ENCODE assay signal across 9 cellular contexts in genomic region chr6:125197795-125198269, GRCh38. TPM values are rescaled to one million over a fixed set of nuclear protein-coding genes. Genes with fewer than 3 reads are reported as not detected.
DNase-seq lines count a peak whose midpoint lies in the region; ATAC-seq and TF ChIP-seq lines count a peak whose summit lies in the region.
"Had no signal": no experiment of that assay in that cellular context is flagged by ENCODE, and none has a peak within 500 bp of the region (broad histone marks: within the 10 kb centered on the region; RNA-seq: fewer than 3 reads in every experiment).

No MANE protein-coding gene starts in this region.

- H3K27me3 Mint-ChIP-seq in activated naive CD8-positive, alpha-beta T cell treated with anti-CD3 and anti-CD28 coated beads, Interleukin-2, amount 50 U/mL, for 24 hours, result no peaks in the 10 kb centered on the region
- H3K27me3 Mint-ChIP-seq in T-helper 17 cell, result peaks cover 21% of the 10 kb centered on the region

- H3K27ac Mint-ChIP-seq in activated naive CD8-positive, alpha-beta T cell treated with anti-CD3 and anti-CD28 coated beads, Interleukin-2, amount 50 U/mL, for 24 hours, result no peak overlapping the region
- H3K27ac Mint-ChIP-seq in T-helper 17 cell, result no peak overlapping the region

- H4K20me1 ChIP-seq in osteoblast (ENCODE audit: insufficient read depth, low read length), result no peaks in the 10 kb centered on the region

- DNase-seq in Caki2 (ENCODE audit: low read depth), result peak; percentile 85
- peak; percentile 97 for DNase-seq in NCI-H69 (lab: John Stamatoyannopoulos, UW)
- DNase-seq in fibroblast of mammary gland (ENCODE audit: low read depth), result peak; percentile 85
- peak; percentile 60 for DNase-seq in osteoblast (ENCODE audit: insufficient read length, low spot score, missing footprints)
- DNase-seq in activated naive CD8-positive, alpha-beta T cell treated with anti-CD3 and anti-CD28 coated beads, Interleukin-2, amount 50 U/mL, for 24 hours, result no peak
- no peak for DNase-seq in T-helper 17 cell
- DNase-seq in NCI-H1694 treated with DMSO at 0.1 percent for 48 hours (lab: John Stamatoyannopoulos, UW), result no peak

- H2AFZ ChIP-seq in osteoblast (ENCODE audit: low read length), result peak overlapping the region; percentile 35

- no peaks in the 10 kb centered on the region for H3K36me3 Mint-ChIP-seq in activated naive CD8-positive, alpha-beta T cell treated with anti-CD3 and anti-CD28 coated beads, Interleukin-2, amount 50 U/mL, for 24 hours (ENCODE audit: low read depth)
- H3K36me3 Mint-ChIP-seq in T-helper 17 cell (ENCODE audit: low read depth), result no peaks in the 10 kb centered on the region

- H3K9me3 ChIP-seq in osteoblast (ENCODE audit: low read depth, low read length) (no peaks in the 10 kb centered on the region), T-helper 17 cell (ENCODE audit: control insufficient read depth, low read length, poor library complexity, severe bottlenecking) (no peaks in the 10 kb centered on the region)

- no peaks in the 10 kb centered on the region for H3K4me1 Mint-ChIP-seq in activated naive CD8-positive, alpha-beta T cell treated with anti-CD3 and anti-CD28 coated beads, Interleukin-2, amount 50 U/mL, for 24 hours
- peaks cover 3% of the 10 kb centered on the region for H3K4me1 Mint-ChIP-seq in T-helper 17 cell
- H3K4me1 Mint-ChIP-seq: central memory CD8-positive, alpha-beta T cell had no signal

- H3K4me2 ChIP-seq in osteoblast (ENCODE audit: insufficient read depth, low read length), result peak overlapping the region; percentile 43

- TF ChIP-seq CTCF in fibroblast of mammary gland (conservative IDR thresholded peaks at IDR 0.05; ENCODE audit: control insufficient read depth, insufficient read depth, low read depth, low read length), result no peak
- no peak for TF ChIP-seq CTCF in osteoblast (IDR thresholded peaks at IDR 0.05; ENCODE audit: extremely low read depth, low read depth, low read length)

- in situ Hi-C loops in Caki2 (cut with HindIII; ENCODE audit: low pct_unique_long_range_greater_than_20kb, low sequenced_read_pairs), result no loop called here

- H3K4me1 ChIP-seq in osteoblast (ENCODE audit: insufficient read depth, low read length), result peaks cover 44% of the 10 kb centered on the region

- no peak for ATAC-seq in activated naive CD8-positive, alpha-beta T cell treated with anti-CD3 and anti-CD28 coated beads, Interleukin-2, amount 50 U/mL, for 24 hours
- ATAC-seq in GM18498 (IDR thresholded peaks at IDR 0.05; ENCODE audit: unreplicated experiment) (no peak), T-helper 17 cell (no peak)

- H3K4me3 Mint-ChIP-seq in activated naive CD8-positive, alpha-beta T cell treated with anti-CD3 and anti-CD28 coated beads, Interleukin-2, amount 50 U/mL, for 24 hours, result no peak overlapping the region
- H3K4me3 Mint-ChIP-seq in T-helper 17 cell, result no peak overlapping the region
- H3K4me3 Mint-ChIP-seq: central memory CD8-positive, alpha-beta T cell had no signal

- no peaks in the 10 kb centered on the region for H3K27me3 ChIP-seq in osteoblast (ENCODE audit: insufficient read depth, low read length)

- H3K27ac ChIP-seq in osteoblast (ENCODE audit: low read depth, low read length), result peak overlapping the region; percentile 40

- no peaks in the 10 kb centered on the region for H3K9me3 Mint-ChIP-seq in activated naive CD8-positive, alpha-beta T cell treated with anti-CD3 and anti-CD28 coated beads, Interleukin-2, amount 50 U/mL, for 24 hours
- H3K9me3 Mint-ChIP-seq: central memory CD8-positive, alpha-beta T cell had no signal

- H3K79me2 ChIP-seq in osteoblast (ENCODE audit: insufficient read depth, low read length), result no peaks in the 10 kb centered on the region

- H3K4me3 ChIP-seq in fibroblast of mammary gland (ENCODE audit: control insufficient read depth, low read depth, low read length) (no peak overlapping the region), osteoblast (ENCODE audit: insufficient read depth, low read length) (no peak overlapping the region)

- no peaks in the 10 kb centered on the region for H3K36me3 ChIP-seq in osteoblast (ENCODE audit: insufficient read depth, low read length)

RNA-seq across cellular contexts. Expression of gene TPD52L1, which starts 44.3 kb away (rescaled TPM):
- 328 and 365 TPM in 2 replicates for total RNA-seq in Caki2 (2014; rRNA removed; shearing (Covaris generic); ENCODE audit: low replicate concordance)
- total RNA-seq in osteoblast (22.7 and 35.5 TPM in 2 replicates), T-helper 17 cell (not detected)

Comparison
In these comparisons a context has a peak if more than half of its experiments do, and no peak if none do; other contexts are left out.
1. DNase-seq: peak in Caki2 (single experiment), NCI-H69 (single experiment), fibroblast of mammary gland (single experiment) and osteoblast (single experiment); none in activated naive CD8-positive, alpha-beta T cell treated with anti-CD3 and anti-CD28 coated beads, Interleukin-2, amount 50 U/mL, for 24 hours (single experiment), T-helper 17 cell (0 of 3) and NCI-H1694 treated with DMSO at 0.1 percent for 48 hours (single experiment).
2. RNA of gene TPD52L1, which starts 44.3 kb away (total RNA-seq): 328 to 365 TPM in Caki2 and 22.7 to 35.5 TPM in osteoblast; not detected in T-helper 17 cell; every median in the first group is over 10 times any median in the second.